8 cellular contexts compared by ENCODE assay signal in the genomic region with DNA sequence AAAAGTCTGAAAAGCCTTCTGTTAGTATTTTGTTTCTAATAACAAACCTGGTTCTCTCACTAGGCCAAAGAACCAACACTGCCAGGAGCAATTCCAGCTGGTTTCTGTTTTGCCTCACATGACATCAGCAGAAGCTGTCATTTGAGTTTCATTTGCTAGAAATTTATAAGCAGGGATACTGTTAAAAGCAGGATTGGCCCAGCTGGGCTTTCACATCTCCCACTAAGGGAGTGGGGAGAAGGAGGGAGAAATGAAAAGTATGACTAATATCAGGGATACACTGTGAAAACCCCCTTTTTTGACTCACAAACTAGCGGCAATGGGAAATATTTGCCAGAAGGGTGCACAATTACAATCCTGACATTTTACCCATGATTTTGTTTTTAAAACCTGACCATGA. TPM values are rescaled to one million over a fixed set of nuclear protein-coding genes. Genes with fewer than 3 reads are reported as not detected.
DNase-seq lines count a peak whose midpoint lies in the region; ATAC-seq and TF ChIP-seq lines count a peak whose summit lies in the region.
"Had no signal": no experiment of that assay in that cellular context is flagged by ENCODE, and none has a peak within 500 bp of the region (broad histone marks: within the 10 kb centered on the region; RNA-seq: fewer than 3 reads in every experiment).

No MANE protein-coding gene starts in this region.

- peak overlapping the region; percentile 62 to 85 for H3K27ac ChIP-seq in thoracic aorta

- peak overlapping the region; percentile 49 for H3K4me3 ChIP-seq in MG63
- peak overlapping the region; percentile 50 for H3K4me3 ChIP-seq in thoracic aorta

- POLR2A ChIA-PET in MCF 10A (lab: Yijun Ruan, JAX) = no interaction called here

- intact Hi-C loops in MCF 10A (cut with micrococcal nuclease) = no loop called here

- no peaks in the 10 kb centered on the region for H3K9me3 Mint-ChIP-seq in MCF 10A (ENCODE audit: unreplicated experiment)

- peaks cover 5 to 52% of the 10 kb centered on the region in 2 donors for H3K4me1 ChIP-seq in thoracic aorta (ENCODE audit: control insufficient read depth in 1 of 2, low read depth in 2 of 2)

- no TSS peak for BruUV-seq in MCF 10A (replicated peaks; lab: Mats Ljungman, UMichigan)

- no peaks in the 10 kb centered on the region for H3K27me3 Mint-ChIP-seq in MCF 10A (ENCODE audit: insufficient read depth, unreplicated experiment)

- TF ChIP-seq CTCF in MCF 10A (IDR thresholded peaks at IDR 0.05; ENCODE audit: unreplicated experiment) (no peak), thoracic aorta (IDR thresholded peaks at IDR 0.05) (no peak)

- H3K27ac Mint-ChIP-seq in MCF 10A (ENCODE audit: low read depth, unreplicated experiment) = no peak overlapping the region
- H3K27ac Mint-ChIP-seq: activated CD8-positive, alpha-beta T cell treated with anti-CD3 and anti-CD28 coated beads, Interleukin-2, amount 10 ng/mL, durations not matched to agents 7 days and 5 days had no signal

- peaks cover 18% of the 10 kb centered on the region for H3K4me1 Mint-ChIP-seq in MCF 10A (ENCODE audit: insufficient read depth, unreplicated experiment)

- CTCF ChIA-PET in MCF 10A (lab: Yijun Ruan, JAX) = interaction anchor here (1.3 to 3.6 kb wide), 4 partner anchors 7 to 178 kb away, joined by 4 to 20 read pairs (median 6); no protein-coding TSS in a partner anchor

- H3K4me3 Mint-ChIP-seq in MCF 10A (ENCODE audit: unreplicated experiment) = no peak overlapping the region
- H3K4me3 Mint-ChIP-seq: activated CD8-positive, alpha-beta T cell treated with anti-CD3 and anti-CD28 coated beads, Interleukin-2, amount 10 ng/mL, durations not matched to agents 7 days and 5 days had no signal

- no peaks in the 10 kb centered on the region for H3K9me3 ChIP-seq in MG63
- no peaks in the 10 kb centered on the region for H3K9me3 ChIP-seq in thoracic aorta

- H3K36me3 ChIP-seq in MG63 = peaks cover 45% of the 10 kb centered on the region
- no peaks in the 10 kb centered on the region for H3K36me3 ChIP-seq in thoracic aorta

- H3K36me3 Mint-ChIP-seq in MCF 10A (ENCODE audit: insufficient read depth, unreplicated experiment) = no peaks in the 10 kb centered on the region

- H3K27me3 ChIP-seq in MG63 (no peaks in the 10 kb centered on the region), thoracic aorta (replicated peaks; ENCODE audit: insufficient read depth) (no peaks in the 10 kb centered on the region)

- ATAC-seq in thoracic aorta (ENCODE audit: insufficient number of reproducible peaks, low FRiP score, low read depth) (peak; percentile 90), GM21576 (IDR thresholded peaks at IDR 0.05; ENCODE audit: unreplicated experiment) (no peak), GM21825 (IDR thresholded peaks at IDR 0.05; ENCODE audit: unreplicated experiment) (no peak)
- ATAC-seq: activated CD8-positive, alpha-beta T cell treated with anti-CD3 and anti-CD28 coated beads, Interleukin-2, amount 10 ng/mL, durations not matched to agents 7 days and 5 days had no signal

- DNase-seq in MG63 (peak; percentile 57), MCF 10A (ENCODE audit: unreplicated experiment) (peak; percentile 39), kidney tubule cell (ENCODE audit: low spot score) (peak; percentile 79), thoracic aorta (ENCODE audit: low spot score) (no peak), NK-92 (lab: John Stamatoyannopoulos, UW; ENCODE audit: unreplicated experiment) (no peak)
- DNase-seq: activated CD8-positive, alpha-beta T cell treated with anti-CD3 and anti-CD28 coated beads, Interleukin-2, amount 10 ng/mL, durations not matched to agents 7 days and 5 days had no signal

RNA-seq across cellular contexts. Expression of a gene that starts 5.3 kb away (rescaled TPM):
- 240 and 268 TPM in 2 replicates for total RNA-seq in MG63 (2014; rRNA removed; shearing (Covaris generic); ENCODE audit: low replicate concordance)
- total RNA-seq in MCF 10A (2022) (10.4 and 19.4 TPM in 2 replicates), thoracic aorta (100 to 1,000 TPM in 1 of 2 donors, 10 to 100 TPM in 1; 90.8 to 350 TPM)
- total RNA-seq: activated CD8-positive, alpha-beta T cell treated with anti-CD3 and anti-CD28 coated beads, Interleukin-2, amount 10 ng/mL, durations not matched to agents 7 days and 5 days had no signal

Comparison
In these comparisons a context has a peak if more than half of its experiments do, and no peak if none do; other contexts are left out.
1. DNase-seq: peak in MG63 (single experiment), MCF 10A (single experiment) and kidney tubule cell (single experiment); none in thoracic aorta (single experiment) and NK-92 (single experiment).